17 cellular contexts compared by ENCODE assay signal in genomic region chr10:71611709-71612422, GRCh38.
DNase-seq lines count a peak whose midpoint lies in the region; ATAC-seq, FAIRE-seq and TF ChIP-seq lines count a peak whose summit lies in the region.
"Had no signal": no experiment of that assay in that cellular context is flagged by ENCODE, and none has a peak within 500 bp of the region (broad histone marks: within the 10 kb centered on the region; RNA-seq: fewer than 3 reads in every experiment).

No MANE protein-coding gene starts in this region.

- H4K20me1 ChIP-seq in K562 (replicated peaks; ENCODE audit: control insufficient read depth, insufficient read depth, low read length), result no peaks in the 10 kb centered on the region

- no peak overlapping the region for H2AFZ ChIP-seq in K562 (ENCODE audit: low read depth, low read length)

- DNase-seq in DMS53 (lab: John Stamatoyannopoulos, UW), result peak; percentile 32
- DNase-seq in DMS53 treated with DMSO at 0.1 percent for 48 hours (lab: John Stamatoyannopoulos, UW; ENCODE audit: unreplicated experiment), result no peak
- no peak for DNase-seq in Calu3
- DNase-seq in K562 (ENCODE audit: extremely low read depth in 1 of 4, low spot score in 3 of 4), result no peak
- no peak for DNase-seq in nephron progenitor cell
- DNase-seq in activated CD8-positive, alpha-beta memory T cell treated with anti-CD3 and anti-CD28 coated beads, Interleukin-2, amount 10 ng/mL, durations not matched to agents 7 days and 5 days, result no peak
- no peak for DNase-seq in ureter (ENCODE audit: low spot score)
- DNase-seq in NCI-H2196 (lab: John Stamatoyannopoulos, UW; ENCODE audit: unreplicated experiment), result no peak
- DNase-seq: DMS 273 treated with DMSO at 0.1 percent for 48 hours, DMS79 treated with DMSO at 0.1 percent for 48 hours, EL, IMR-90 had no signal

- TF ChIP-seq CTCF in Calu3 (IDR thresholded peaks at IDR 0.05; ENCODE audit: unreplicated experiment) (no peak), K562 (IDR thresholded peaks at IDR 0.05 in 2 of 3, conservative IDR thresholded peaks at IDR 0.05 in 1 of 3; ENCODE audit: insufficient read depth in 2 of 3, low read depth in 1 of 3, low read length in 3 of 3) (no peak), nephron progenitor cell (IDR thresholded peaks at IDR 0.05) (no peak)

- no peak overlapping the region for H3K4me2 ChIP-seq in K562 (ENCODE audit: insufficient read depth, low read length)

- no peaks in the 10 kb centered on the region for H3K9me3 ChIP-seq in K562 (replicated peaks; ENCODE audit: control insufficient read depth, insufficient read depth, low read depth, low read length)

- FAIRE-seq in K562 (lab: Jason Lieb, UNC), result peak; percentile 19
- FAIRE-seq: G401.6, GM12891 had no signal

- no peak overlapping the region for H3K9ac ChIP-seq in K562 (ENCODE audit: insufficient read depth in 1 of 2, low read depth in 2 of 2, low read length in 2 of 2)

- ATAC-seq in K562, result no peak
- no peak for ATAC-seq in activated CD8-positive, alpha-beta memory T cell treated with anti-CD3 and anti-CD28 coated beads, Interleukin-2, amount 10 ng/mL, durations not matched to agents 7 days and 5 days
- ATAC-seq: HCT116 had no signal

- H3K27me3 Mint-ChIP-seq in Calu3 (ENCODE audit: unreplicated experiment), result peaks cover 32% of the 10 kb centered on the region
- peaks cover 37% of the 10 kb centered on the region for H3K27me3 Mint-ChIP-seq in nephron progenitor cell (ENCODE audit: low read depth, poor library complexity)
- H3K27me3 Mint-ChIP-seq in activated CD8-positive, alpha-beta memory T cell treated with anti-CD3 and anti-CD28 coated beads, Interleukin-2, amount 10 ng/mL, durations not matched to agents 7 days and 5 days, result peaks cover 12% of the 10 kb centered on the region

- no peak overlapping the region for H3K27ac ChIP-seq in K562 (ENCODE audit: extremely low read depth, low read depth, low read length)
- H3K27ac ChIP-seq: 22Rv1 had no signal

- H3K4me3 ChIP-seq in K562, result no peak overlapping the region

- no peaks in the 10 kb centered on the region for H3K27me3 ChIP-seq in K562 (ENCODE audit: control insufficient read depth in 2 of 2, insufficient read depth in 2 of 2, low read length in 2 of 2)

- peak overlapping the region; percentile 29 for H3K27ac Mint-ChIP-seq in Calu3 (ENCODE audit: unreplicated experiment)
- peak overlapping the region; percentile 9 for H3K27ac Mint-ChIP-seq in nephron progenitor cell
- no peak overlapping the region for H3K27ac Mint-ChIP-seq in activated CD8-positive, alpha-beta memory T cell treated with anti-CD3 and anti-CD28 coated beads, Interleukin-2, amount 10 ng/mL, durations not matched to agents 7 days and 5 days

- POLR2A ChIA-PET in K562 (lab: Yijun Ruan, JAX), result interaction anchor here (0.6 to 2.1 kb wide), 2 partner anchors 11 to 18 kb away, joined by 3 to 11 read pairs; no protein-coding TSS in a partner anchor

- TF ChIP-seq POLR2A in K562 (conservative IDR thresholded peaks at IDR 0.05), result no peak

- H3K9me3 Mint-ChIP-seq in Calu3 (ENCODE audit: low read depth, unreplicated experiment) (no peaks in the 10 kb centered on the region), nephron progenitor cell (no peaks in the 10 kb centered on the region)
- no peaks in the 10 kb centered on the region for H3K9me3 Mint-ChIP-seq in activated CD8-positive, alpha-beta memory T cell treated with anti-CD3 and anti-CD28 coated beads, Interleukin-2, amount 10 ng/mL, durations not matched to agents 7 days and 5 days (ENCODE audit: low read depth)
- H3K9me3 Mint-ChIP-seq: CD14-positive monocyte had no signal

- CTCF ChIA-PET in Calu3 (lab: Charles Lee) (interaction anchor here (0.6 to 1.6 kb wide), 3 partner anchors 8 to 1897 kb away, joined by 3 to 12 read pairs (median 3); no protein-coding TSS in a partner anchor), K562 (lab: Yijun Ruan, JAX; ENCODE audit: low intra/inter-chr PET ratio) (no interaction called here)
- CTCF ChIA-PET in activated CD8-positive, alpha-beta memory T cell treated with anti-CD3 and anti-CD28 coated beads, Interleukin-2, amount 10 ng/mL, durations not matched to agents 7 days and 5 days (lab: Charles Lee), result interaction anchor here (0.8 to 1.0 kb wide), 2 partner anchors 234 to 284 kb away, joined by 3 read pairs; no protein-coding TSS in a partner anchor

- no peaks in the 10 kb centered on the region for H3K79me2 ChIP-seq in K562 (ENCODE audit: control insufficient read depth, insufficient read depth, low read length)

- no peak for TF ChIP-seq RAD21 in K562 (CRISPR knock-in tag; conservative IDR thresholded peaks at IDR 0.05 in 1 of 2, IDR thresholded peaks at IDR 0.05 in 1 of 2)

- H3K4me3 Mint-ChIP-seq in Calu3 (ENCODE audit: low read depth, unreplicated experiment), result no peak overlapping the region
- no peak overlapping the region for H3K4me3 Mint-ChIP-seq in nephron progenitor cell
- no peak overlapping the region for H3K4me3 Mint-ChIP-seq in activated CD8-positive, alpha-beta memory T cell treated with anti-CD3 and anti-CD28 coated beads, Interleukin-2, amount 10 ng/mL, durations not matched to agents 7 days and 5 days
- H3K4me3 Mint-ChIP-seq: CD14-positive monocyte had no signal

- BruUV-seq in Calu3 (replicated peaks; lab: Mats Ljungman, UMichigan), result no TSS peak
- BruUV-seq in K562 (replicated peaks; lab: Mats Ljungman, UMichigan), result no TSS peak

- H3K36me3 Mint-ChIP-seq in Calu3 (ENCODE audit: insufficient read depth, unreplicated experiment) (no peaks in the 10 kb centered on the region), nephron progenitor cell (ENCODE audit: low read depth) (no peaks in the 10 kb centered on the region)
- no peaks in the 10 kb centered on the region for H3K36me3 Mint-ChIP-seq in activated CD8-positive, alpha-beta memory T cell treated with anti-CD3 and anti-CD28 coated beads, Interleukin-2, amount 10 ng/mL, durations not matched to agents 7 days and 5 days
- H3K36me3 Mint-ChIP-seq: CD14-positive monocyte had no signal

- intact Hi-C loops in Calu3 (cut with micrococcal nuclease; ENCODE audit: unreplicated experiment), result loop anchor here (2.0 kb wide), 1 partner anchor 125 kb away; no protein-coding TSS in a partner anchor
- intact Hi-C loops in K562 (cut with micrococcal nuclease), result loop anchor here (5.0 kb wide), 1 partner anchor 35 kb away; no protein-coding TSS in a partner anchor

- H3K4me1 ChIP-seq in K562 (replicated peaks in 1 of 2; ENCODE audit: control insufficient read depth in 2 of 2, insufficient read depth in 2 of 2, low read length in 2 of 2), result peaks cover 16 to 30% of the 10 kb centered on the region in 2 experiments

- no peaks in the 10 kb centered on the region for H3K9me1 ChIP-seq in K562 (ENCODE audit: control insufficient read depth, insufficient read depth, low read length)

- H3K36me3 ChIP-seq in K562 (ENCODE audit: control insufficient read depth, insufficient read depth, low read length), result no peaks in the 10 kb centered on the region

- 70% methylated on average over 12 of the region's 12 CpGs for WGBS in K562 (ENCODE audit: insufficient coverage, low coverage, missing lambda C conversion rate)

- peaks cover 22% of the 10 kb centered on the region for H3K4me1 Mint-ChIP-seq in Calu3 (ENCODE audit: low read depth, unreplicated experiment)
- peaks cover 29% of the 10 kb centered on the region for H3K4me1 Mint-ChIP-seq in nephron progenitor cell
- no peaks in the 10 kb centered on the region for H3K4me1 Mint-ChIP-seq in activated CD8-positive, alpha-beta memory T cell treated with anti-CD3 and anti-CD28 coated beads, Interleukin-2, amount 10 ng/mL, durations not matched to agents 7 days and 5 days

- no peak for TF ChIP-seq EP300 in K562 (IDR thresholded peaks at IDR 0.05; ENCODE audit: low read length)

- in situ Hi-C loops in K562 (cut with MboI), result no loop called here

TF ChIP-seq in K562, 482 proteins besides CTCF, POLR2A, EP300 and RAD21 (continues in another document):
- TF ChIP-seq PREB (CRISPR knock-in tag; IDR thresholded peaks at IDR 0.05) (no peak), TBP (optimal IDR thresholded peaks at IDR 0.05; ENCODE audit: low read depth, low read length) (no peak), ZKSCAN1 (IDR thresholded peaks at IDR 0.05; ENCODE audit: low read depth, low read length) (peak; percentile 97), ARHGAP35 (IDR thresholded peaks at IDR 0.05; ENCODE audit: partially characterized antibody) (peak; percentile 69), HDAC1 (IDR thresholded peaks at IDR 0.05) (peak in 1 of 2 experiments; percentile 47; a peak in 1 of 4 replicates), BMI1 (IDR thresholded peaks at IDR 0.05; ENCODE audit: low read length) (0 out of 2 replicates have a peak, but pooled peaks have one; percentile 15), RFX1 (IDR thresholded peaks at IDR 0.05) (peak; percentile 90)
- TF ChIP-seq, protein P1, sequence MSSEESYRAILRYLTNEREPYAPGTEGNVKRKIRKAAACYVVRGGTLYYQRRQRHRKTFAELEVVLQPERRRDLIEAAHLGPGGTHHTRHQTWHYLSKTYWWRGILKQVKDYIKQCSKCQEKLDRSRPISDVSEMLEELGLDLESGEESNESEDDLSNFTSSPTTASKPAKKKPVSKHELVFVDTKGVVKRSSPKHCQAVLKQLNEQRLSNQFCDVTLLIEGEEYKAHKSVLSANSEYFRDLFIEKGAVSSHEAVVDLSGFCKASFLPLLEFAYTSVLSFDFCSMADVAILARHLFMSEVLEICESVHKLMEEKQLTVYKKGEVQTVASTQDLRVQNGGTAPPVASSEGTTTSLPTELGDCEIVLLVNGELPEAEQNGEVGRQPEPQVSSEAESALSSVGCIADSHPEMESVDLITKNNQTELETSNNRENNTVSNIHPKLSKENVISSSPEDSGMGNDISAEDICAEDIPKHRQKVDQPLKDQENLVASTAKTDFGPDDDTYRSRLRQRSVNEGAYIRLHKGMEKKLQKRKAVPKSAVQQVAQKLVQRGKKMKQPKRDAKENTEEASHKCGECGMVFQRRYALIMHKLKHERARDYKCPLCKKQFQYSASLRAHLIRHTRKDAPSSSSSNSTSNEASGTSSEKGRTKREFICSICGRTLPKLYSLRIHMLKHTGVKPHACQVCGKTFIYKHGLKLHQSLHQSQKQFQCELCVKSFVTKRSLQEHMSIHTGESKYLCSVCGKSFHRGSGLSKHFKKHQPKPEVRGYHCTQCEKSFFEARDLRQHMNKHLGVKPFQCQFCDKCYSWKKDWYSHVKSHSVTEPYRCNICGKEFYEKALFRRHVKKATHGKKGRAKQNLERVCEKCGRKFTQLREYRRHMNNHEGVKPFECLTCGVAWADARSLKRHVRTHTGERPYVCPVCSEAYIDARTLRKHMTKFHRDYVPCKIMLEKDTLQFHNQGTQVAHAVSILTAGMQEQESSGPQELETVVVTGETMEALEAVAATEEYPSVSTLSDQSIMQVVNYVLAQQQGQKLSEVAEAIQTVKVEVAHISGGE (CRISPR knock-in tag; IDR thresholded peaks at IDR 0.05), result no peak
